16 cellular contexts compared by ENCODE assay signal in the genomic region with DNA sequence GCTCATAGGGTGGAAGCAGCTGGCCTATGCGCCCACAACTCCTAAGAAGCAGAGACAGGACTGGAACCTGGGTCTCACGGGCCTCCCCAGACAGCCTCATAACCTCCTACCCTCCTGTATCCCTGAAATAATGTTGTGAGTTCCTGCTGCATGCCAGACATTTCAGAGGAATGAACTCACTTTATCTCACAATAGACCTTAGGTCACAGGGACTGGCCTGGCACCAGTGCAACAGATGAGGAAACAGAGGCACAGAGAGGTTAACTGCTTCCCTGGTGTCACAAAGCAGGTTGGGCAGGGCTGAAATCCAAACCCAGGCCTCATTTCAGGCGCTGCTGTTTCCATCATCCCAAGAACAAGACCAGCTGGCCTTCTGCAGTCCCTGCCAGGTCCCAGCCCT. TPM values are rescaled to one million over a fixed set of nuclear protein-coding genes. Genes with fewer than 3 reads are reported as not detected.
DNase-seq lines count a peak whose midpoint lies in the region; ATAC-seq and TF ChIP-seq lines count a peak whose summit lies in the region.
"Had no signal": no experiment of that assay in that cellular context is flagged by ENCODE, and none has a peak within 500 bp of the region (broad histone marks: within the 10 kb centered on the region; RNA-seq: fewer than 3 reads in every experiment).

No MANE protein-coding gene starts in this region.

- H3K4me1 ChIP-seq in Panc1 (ENCODE audit: control insufficient read depth, insufficient read depth, low read length), result peaks cover 17% of the 10 kb centered on the region

- 0 out of 2 replicates have a peak overlapping the region, but pooled peaks have one; percentile 44 for H3K27ac ChIP-seq in Panc1 (ENCODE audit: low read length)
- H3K27ac ChIP-seq: 22Rv1, transverse colon, WERI-Rb-1 had no signal

- H3K9me3 ChIP-seq in Panc1 (ENCODE audit: control insufficient read depth, insufficient read depth, low read depth, low read length), result no peaks in the 10 kb centered on the region
- H3K9me3 ChIP-seq: transverse colon had no signal

- intact Hi-C loops in Right ventricle myocardium superior (cut with DNase I) (no loop called here), cardiac septum (cut with DNase I) (loop anchor here (5.0 to 10.0 kb wide), 2 partner anchors 231 to 431 kb away; partner anchors contain the start of gene ATXN2), Panc1 (cut with micrococcal nuclease; ENCODE audit: unreplicated experiment) (no loop called here)

- H3K36me3 ChIP-seq in Panc1 (ENCODE audit: control insufficient read depth, insufficient read depth, low read length), result no peaks in the 10 kb centered on the region

- in situ Hi-C loops in Panc1 (cut with HindIII; ENCODE audit: low pct_unique_long_range_greater_than_20kb, low sequenced_read_pairs), result no loop called here

- DNase-seq in Right ventricle myocardium superior (no peak), cardiac septum (ENCODE audit: low spot score) (no peak), Panc1 (ENCODE audit: low read depth, low spot score) (no peak), fibroblast of the aortic adventitia (ENCODE audit: low read depth) (peak; percentile 65), retinal pigment epithelial cell (ENCODE audit: low read depth) (peak; percentile 3)
- DNase-seq in activated CD4-positive, CD25-positive, alpha-beta regulatory T cell (lab: John Stamatoyannopoulos, UW), result no peak
- DNase-seq in NK-92 treated with Interleukin-12 subunit alpha and Interleukin-12 subunit beta, amount 100 ng/mL, for 24 hours (lab: John Stamatoyannopoulos, UW), result no peak
- DNase-seq: activated naive CD4-positive, alpha-beta T cell treated with anti-CD3 and anti-CD28 coated beads, Interleukin-2, amount 10 ng/mL, durations not matched to agents 7 days and 5 days; Calu3; naive B cell; OCI-M1; stimulated activated CD4-positive, alpha-beta T cell treated with anti-CD3 and anti-CD28 coated beads, Interleukin-1b, Interleukin-23, amount 100 ng/mL, for 48 hours; transverse colon; WERI-Rb-1 had no signal

- CTCF ChIA-PET in Panc1 (lab: Charles Lee), result no interaction called here

- ATAC-seq in Right ventricle myocardium superior (ENCODE audit: poor library complexity) (peak; percentile 3), Panc1 (0 out of 2 replicates have a peak, but pooled peaks have one; percentile 27), GM21423 (IDR thresholded peaks at IDR 0.05; ENCODE audit: unreplicated experiment) (no peak)

- TF ChIP-seq CTCF in Panc1 (IDR thresholded peaks at IDR 0.05), result no peak
- TF ChIP-seq CTCF in fibroblast of the aortic adventitia (IDR thresholded peaks at IDR 0.05; ENCODE audit: insufficient read depth, low read length), result no peak
- no peak for TF ChIP-seq CTCF in retinal pigment epithelial cell (conservative IDR thresholded peaks at IDR 0.05; ENCODE audit: low read depth, low read length)

- no TSS peak for BruUV-seq in Panc1 (replicated peaks; lab: Mats Ljungman, UMichigan)

- POLR2A ChIA-PET in Panc1 (lab: Charles Lee), result interaction anchor here (0.7 kb wide), 1 partner anchor 13 kb away, joined by 6 read pairs; no protein-coding TSS in a partner anchor

- H3K27me3 ChIP-seq in Panc1 (ENCODE audit: control insufficient read depth, insufficient read depth, low read length), result no peaks in the 10 kb centered on the region
- H3K27me3 ChIP-seq: transverse colon had no signal

- H3K4me3 ChIP-seq in Panc1 (ENCODE audit: low read depth in 2 of 2, low read length in 2 of 2), result no peak overlapping the region
- no peak overlapping the region for H3K4me3 ChIP-seq in fibroblast of the aortic adventitia (ENCODE audit: low read depth, low read length)
- no peak overlapping the region for H3K4me3 ChIP-seq in retinal pigment epithelial cell (ENCODE audit: low read length)
- H3K4me3 ChIP-seq: transverse colon had no signal

RNA-seq across cellular contexts. Expression of gene PHETA1, which starts 5.3 kb away (rescaled TPM):
- 35.1 TPM for total RNA-seq in Right ventricle myocardium superior
- 18.6 TPM for total RNA-seq in cardiac septum
- total RNA-seq in Panc1 (2021; ENCODE audit: unreplicated experiment), result 16.3 TPM
- polyA plus RNA-seq in Panc1 (2012; ENCODE audit: insufficient read length), result 15.3 TPM
- 7.3 and 16.2 TPM in 2 replicates for total RNA-seq in fibroblast of the aortic adventitia (ENCODE audit: low replicate concordance)

RNA-seq across cellular contexts. Expression of gene SH2B3, which starts 42.1 kb away (rescaled TPM):
- total RNA-seq in Right ventricle myocardium superior, result 42.8 TPM
- total RNA-seq in cardiac septum, result 33.7 TPM
- total RNA-seq in Panc1 (2021; ENCODE audit: unreplicated experiment), result 39.6 TPM
- 25.5 TPM for polyA plus RNA-seq in Panc1 (2012; ENCODE audit: insufficient read length)
- total RNA-seq in fibroblast of the aortic adventitia (ENCODE audit: low replicate concordance), result 20.2 and 27.8 TPM in 2 replicates

Comparison
In these comparisons a context has a peak if more than half of its experiments do, and no peak if none do; other contexts are left out.
1. DNase-seq: peak in fibroblast of the aortic adventitia (single experiment) and retinal pigment epithelial cell (single experiment); none in Right ventricle myocardium superior (single experiment), cardiac septum (single experiment), Panc1 (single experiment), activated CD4-positive, CD25-positive, alpha-beta regulatory T cell (0 of 4) and NK-92 treated with Interleukin-12 subunit alpha and Interleukin-12 subunit beta, amount 100 ng/mL, for 24 hours (single experiment).